12 cellular contexts compared by ENCODE assay signal in the genomic region with DNA sequence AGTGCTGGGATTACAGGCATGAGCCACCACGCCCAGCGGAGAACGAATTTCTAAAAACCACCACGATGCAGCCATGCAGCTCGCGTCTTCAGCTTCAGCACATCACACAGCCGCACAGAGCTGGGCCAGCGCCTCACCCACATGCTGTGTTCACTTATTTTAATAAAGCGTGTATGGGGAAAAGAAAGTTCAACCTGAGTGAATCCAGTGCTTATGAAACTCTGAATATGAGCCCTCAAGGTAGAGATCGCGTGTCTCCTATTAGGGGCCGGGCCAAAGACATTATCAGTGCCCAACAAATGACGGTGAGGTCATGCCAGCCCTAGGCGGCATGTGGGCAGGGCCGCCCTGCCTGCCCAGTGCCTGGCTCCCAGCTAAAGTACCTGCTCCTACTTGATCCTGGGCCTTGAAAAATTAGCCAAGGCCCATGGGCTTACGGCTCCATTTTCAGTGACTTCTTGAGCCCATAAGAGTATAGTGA. TPM values are rescaled to one million over a fixed set of nuclear protein-coding genes. Genes with fewer than 3 reads are reported as not detected.
DNase-seq lines count a peak whose midpoint lies in the region; ATAC-seq and TF ChIP-seq lines count a peak whose summit lies in the region.
"Had no signal": no experiment of that assay in that cellular context is flagged by ENCODE, and none has a peak within 500 bp of the region (broad histone marks: within the 10 kb centered on the region; RNA-seq: fewer than 3 reads in every experiment).

No MANE protein-coding gene starts in this region.

- H3K4me3 Mint-ChIP-seq in activated T-helper 17 cell treated with anti-CD3 and anti-CD28 coated beads, Interleukin-2, amount 50 U/mL, for 72 hours: no peak overlapping the region
- H3K4me3 Mint-ChIP-seq: CD4-positive, CD25-positive, alpha-beta regulatory T cell had no signal

- H3K27me3 Mint-ChIP-seq in activated T-helper 17 cell treated with anti-CD3 and anti-CD28 coated beads, Interleukin-2, amount 50 U/mL, for 72 hours: no peaks in the 10 kb centered on the region
- H3K27me3 Mint-ChIP-seq: CD4-positive, CD25-positive, alpha-beta regulatory T cell had no signal

- no peaks in the 10 kb centered on the region for H3K9me3 Mint-ChIP-seq in activated T-helper 17 cell treated with anti-CD3 and anti-CD28 coated beads, Interleukin-2, amount 50 U/mL, for 72 hours
- H3K9me3 Mint-ChIP-seq: CD4-positive, CD25-positive, alpha-beta regulatory T cell had no signal

- H3K36me3 Mint-ChIP-seq in activated T-helper 17 cell treated with anti-CD3 and anti-CD28 coated beads, Interleukin-2, amount 50 U/mL, for 72 hours (ENCODE audit: low read depth): no peaks in the 10 kb centered on the region
- H3K36me3 Mint-ChIP-seq: CD4-positive, CD25-positive, alpha-beta regulatory T cell had no signal

- H3K4me1 Mint-ChIP-seq in activated T-helper 17 cell treated with anti-CD3 and anti-CD28 coated beads, Interleukin-2, amount 50 U/mL, for 72 hours: peaks cover 8% of the 10 kb centered on the region

- no peak for TF ChIP-seq CTCF in epithelial cell of esophagus (IDR thresholded peaks at IDR 0.05; ENCODE audit: insufficient read depth, low read depth, low read length, missing control alignments)

- no peak overlapping the region for H3K4me3 ChIP-seq in epithelial cell of esophagus (ENCODE audit: low read length)
- H3K4me3 ChIP-seq: GM23248, tibial nerve had no signal

- DNase-seq in epithelial cell of esophagus (ENCODE audit: low read depth) (peak; percentile 95), left lobe of liver (ENCODE audit: low spot score) (no peak), NCI-H82 (lab: John Stamatoyannopoulos, UW) (no peak), NCI-H748 treated with DMSO at 0.1 percent for 48 hours (lab: John Stamatoyannopoulos, UW) (no peak)
- DNase-seq: CD4-positive, CD25-positive, alpha-beta regulatory T cell; GM23248; stimulated activated CD4-positive, alpha-beta T cell treated with anti-CD3 and anti-CD28 coated beads, Interleukin-12 subunit alpha, Interleukin-12 subunit beta, amount 100 ng/mL, for 4 hours had no signal

- ATAC-seq in GM18498 (IDR thresholded peaks at IDR 0.05; ENCODE audit: unreplicated experiment): peak; percentile 79
- peak; percentile 47 for ATAC-seq in GM21515 (IDR thresholded peaks at IDR 0.05; ENCODE audit: unreplicated experiment)
- ATAC-seq in HG03159 (IDR thresholded peaks at IDR 0.05; ENCODE audit: unreplicated experiment): peak; percentile 66
- ATAC-seq in activated T-helper 17 cell treated with anti-CD3 and anti-CD28 coated beads, Interleukin-2, amount 50 U/mL, for 72 hours (replicated peaks): no peak
- no peak for ATAC-seq in left lobe of liver

- H3K27ac Mint-ChIP-seq in activated T-helper 17 cell treated with anti-CD3 and anti-CD28 coated beads, Interleukin-2, amount 50 U/mL, for 72 hours: no peak overlapping the region

RNA-seq across cellular contexts. Expression of a gene that starts 44.3 kb away (rescaled TPM):
- total RNA-seq in activated T-helper 17 cell treated with anti-CD3 and anti-CD28 coated beads, Interleukin-2, amount 50 U/mL, for 72 hours: 1 to 10 TPM; 5.6 to 9.6 TPM
- 17.3 TPM for total RNA-seq in left lobe of liver

Comparison
In these comparisons a context has a peak if more than half of its experiments do, and no peak if none do; other contexts are left out.
1. ATAC-seq: peak in GM18498 (single experiment), GM21515 (single experiment) and HG03159 (single experiment); none in activated T-helper 17 cell treated with anti-CD3 and anti-CD28 coated beads, Interleukin-2, amount 50 U/mL, for 72 hours (single experiment) and left lobe of liver (single experiment).